14 cellular contexts compared by ENCODE assay signal in genomic region chr14:52845079-52845478, GRCh38. TPM values are rescaled to one million over a fixed set of nuclear protein-coding genes. Genes with fewer than 3 reads are reported as not detected.
DNase-seq lines count a peak whose midpoint lies in the region; TF ChIP-seq lines count a peak whose summit lies in the region.
"Had no signal": no experiment of that assay in that cellular context is flagged by ENCODE, and none has a peak within 500 bp of the region (broad histone marks: within the 10 kb centered on the region; RNA-seq: fewer than 3 reads in every experiment).

No MANE protein-coding gene starts in this region.

- H3K4me1 Mint-ChIP-seq in CD14-positive monocyte, result peaks cover 7% of the 10 kb centered on the region

- no peaks in the 10 kb centered on the region for H3K27me3 ChIP-seq in brain microvascular endothelial cell (replicated peaks)
- H3K27me3 ChIP-seq in sigmoid colon, result no peaks in the 10 kb centered on the region

- TF ChIP-seq POLR2A in sigmoid colon (IDR thresholded peaks at IDR 0.05), result no peak

- TF ChIP-seq CTCF in AG10803 (conservative IDR thresholded peaks at IDR 0.05; ENCODE audit: low read length) (no peak), brain microvascular endothelial cell (IDR thresholded peaks at IDR 0.05; ENCODE audit: low read depth, low read length, missing control alignments) (no peak), sigmoid colon (IDR thresholded peaks at IDR 0.05) (no peak), CD14-positive monocyte (IDR thresholded peaks at IDR 0.05) (no peak)

- H3K27ac Mint-ChIP-seq in CD14-positive monocyte, result peak overlapping the region in 2 of 7 donors; percentile 5 to 24
- H3K27ac Mint-ChIP-seq: activated CD8-positive, alpha-beta T cell treated with anti-CD3 and anti-CD28 coated beads for 36 hours had no signal

- peak overlapping the region; percentile 14 for H3K27ac ChIP-seq in brain microvascular endothelial cell
- peak overlapping the region; percentile 36 to 78 (median 67) for H3K27ac ChIP-seq in sigmoid colon
- H3K27ac ChIP-seq: RWPE1 had no signal

- peaks cover 0 to 23% (median 22%) of the 10 kb centered on the region in 4 donors for H3K4me1 ChIP-seq in sigmoid colon

- DNase-seq in AG10803 (ENCODE audit: low read depth), result peak; percentile 24
- DNase-seq in brain microvascular endothelial cell, result no peak
- DNase-seq in left kidney (ENCODE audit: low read depth, low spot score), result peak; percentile 11
- no peak for DNase-seq in sigmoid colon
- DNase-seq in CD14-positive monocyte (ENCODE audit: low spot score), result no peak
- DNase-seq in head of caudate nucleus, result no peak
- DNase-seq in NCI-H524 (lab: John Stamatoyannopoulos, UW), result no peak
- no peak for DNase-seq in dedifferentiated amniotic fluid mesenchymal stem cell (ENCODE audit: extremely low spot score)
- DNase-seq: activated CD8-positive, alpha-beta T cell treated with anti-CD3 and anti-CD28 coated beads for 36 hours; activated effector memory CD4-positive, alpha-beta T cell treated with anti-CD3 and anti-CD28 coated beads, Interleukin-2, amount 50 U/mL, for 16 hours; NCI-H1436 treated with DMSO at 0.1 percent for 48 hours; NCI-H69 had no signal

- no peak overlapping the region for H3K4me3 Mint-ChIP-seq in CD14-positive monocyte
- H3K4me3 Mint-ChIP-seq: activated CD8-positive, alpha-beta T cell treated with anti-CD3 and anti-CD28 coated beads for 36 hours had no signal

- 83% methylated on average over 5 of the region's 5 CpGs for WGBS in sigmoid colon, 2 donors

- no peak for TF ChIP-seq EP300 in sigmoid colon (IDR thresholded peaks at IDR 0.05)

- no peaks in the 10 kb centered on the region for H3K27me3 Mint-ChIP-seq in CD14-positive monocyte (ENCODE audit: low read depth in 3 of 3)
- H3K27me3 Mint-ChIP-seq: activated CD8-positive, alpha-beta T cell treated with anti-CD3 and anti-CD28 coated beads for 36 hours had no signal

- intact Hi-C loops in sigmoid colon (cut with DNase I), result no loop called here
- intact Hi-C loops in CD14-positive monocyte (cut with micrococcal nuclease), result no loop called here
- intact Hi-C loops in head of caudate nucleus (cut with DNase I), result no loop called here

- no peaks in the 10 kb centered on the region for H3K9me3 ChIP-seq in sigmoid colon

- no peak overlapping the region for H3K4me3 ChIP-seq in AG10803 (ENCODE audit: low read length)
- H3K4me3 ChIP-seq in brain microvascular endothelial cell (ENCODE audit: low read depth, low read length), result no peak overlapping the region
- no peak overlapping the region for H3K4me3 ChIP-seq in sigmoid colon
- H3K4me3 ChIP-seq: K562 had no signal

- in situ Hi-C loops in brain microvascular endothelial cell (cut with HindIII; ENCODE audit: low pct_ligation_motif_present, low sequenced_read_pairs), result no loop called here

- peaks cover 0 to 5% (median 0%) of the 10 kb centered on the region in 7 donors for H3K9me3 Mint-ChIP-seq in CD14-positive monocyte
- H3K9me3 Mint-ChIP-seq: activated CD8-positive, alpha-beta T cell treated with anti-CD3 and anti-CD28 coated beads for 36 hours had no signal

- H3K36me3 Mint-ChIP-seq in CD14-positive monocyte, result no peaks in the 10 kb centered on the region

- no peaks in the 10 kb centered on the region for H3K36me3 ChIP-seq in brain microvascular endothelial cell (replicated peaks)
- no peaks in the 10 kb centered on the region for H3K36me3 ChIP-seq in sigmoid colon

RNA-seq across cellular contexts. Expression of gene GNPNAT1, which starts 53.7 kb away (rescaled TPM):
- total RNA-seq in sigmoid colon, result 10 to 100 TPM; 13.3 to 18.8 (median 15.3) TPM
- polyA plus RNA-seq in sigmoid colon (10 to 100 TPM; 24.0 to 34.9 (median 27.8) TPM), CD14-positive monocyte (1 to 10 TPM; 1.9 to 3.1 TPM)

Comparison
In these comparisons a context has a peak if more than half of its experiments do, and no peak if none do; other contexts are left out.
1. DNase-seq: peak in AG10803 (single experiment) and left kidney (single experiment); none in brain microvascular endothelial cell (single experiment), sigmoid colon (single experiment), CD14-positive monocyte (single experiment), head of caudate nucleus (0 of 42), NCI-H524 (0 of 2) and dedifferentiated amniotic fluid mesenchymal stem cell (single experiment).
2. RNA of gene GNPNAT1, which starts 53.7 kb away (polyA plus RNA-seq): 24.0 to 34.9 TPM in sigmoid colon; 1.9 to 3.1 TPM in CD14-positive monocyte; every median in the first group is over 4 times any median in the second.